In the genomic region with DNA sequence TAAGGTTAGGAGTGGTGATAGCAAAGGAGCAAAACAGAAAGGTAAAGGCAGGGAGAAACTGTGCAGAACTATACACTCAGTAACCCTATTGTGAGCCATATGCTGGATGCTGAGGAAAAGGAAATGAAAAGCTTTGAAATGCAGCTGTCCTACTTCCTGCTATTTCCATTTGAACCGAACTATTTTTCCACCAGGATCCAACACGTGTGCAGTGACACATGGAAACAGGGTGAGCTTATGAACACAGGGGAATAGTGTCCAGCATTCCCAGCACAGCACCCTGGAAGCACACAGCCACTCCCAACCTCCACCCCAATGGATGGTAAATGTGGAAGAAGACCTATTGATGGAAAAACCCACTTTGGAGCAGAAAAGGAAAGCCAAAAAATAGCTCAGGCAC, we compare ENCODE assay signal across 20 cellular contexts.
"Had no signal": no experiment of that assay in that cellular context is flagged by ENCODE, and none has a peak within 500 bp of the region (broad histone marks: within the 10 kb centered on the region; RNA-seq: fewer than 3 reads in every experiment).

No MANE protein-coding gene starts in this region.

- DNase-seq: activated CD4-positive, alpha-beta T cell treated with anti-CD3 and anti-CD28 coated beads for 4 hours; activated CD4-positive, alpha-beta T cell treated with anti-CD3 and anti-CD28 coated beads, Interleukin-2, amount 50 U/mL, for 48 hours; activated CD4-positive, CD25-positive, alpha-beta regulatory T cell; activated naive CD4-positive, alpha-beta T cell treated with Interleukin-2 at 50 U/mL for 16 hours; activated naive CD8-positive, alpha-beta T cell treated with anti-CD3 and anti-CD28 coated beads, Interleukin-2, amount 10 ng/mL, durations not matched to agents 7 days and 5 days; activated T-cell treated with anti-CD3 and anti-CD28 coated beads, Interleukin-2, amount 50 U/mL, for 48 hours; amniotic stem cell; effector CD8-positive, alpha-beta T cell; natural killer cell; ovary; psoas muscle; right cardiac atrium; stimulated activated CD4-positive, alpha-beta T cell treated with anti-CD3 and anti-CD28 coated beads, Interleukin-12 subunit alpha, Interleukin-12 subunit beta, amount 100 ng/mL, for 4 hours; stimulated activated CD4-positive, alpha-beta T cell treated with anti-CD3 and anti-CD28 coated beads, Interleukin-4, amount 100 ng/mL, for 4 hours; substantia nigra; T1000; thyroid gland; upper lobe of right lung had no signal

- ATAC-seq: esophagus mucosa, left lobe of liver, natural killer cell, psoas muscle, right cardiac atrium, upper lobe of right lung had no signal
